Comparison of ENCODE assay signal across 8 cellular contexts in the genomic region with DNA sequence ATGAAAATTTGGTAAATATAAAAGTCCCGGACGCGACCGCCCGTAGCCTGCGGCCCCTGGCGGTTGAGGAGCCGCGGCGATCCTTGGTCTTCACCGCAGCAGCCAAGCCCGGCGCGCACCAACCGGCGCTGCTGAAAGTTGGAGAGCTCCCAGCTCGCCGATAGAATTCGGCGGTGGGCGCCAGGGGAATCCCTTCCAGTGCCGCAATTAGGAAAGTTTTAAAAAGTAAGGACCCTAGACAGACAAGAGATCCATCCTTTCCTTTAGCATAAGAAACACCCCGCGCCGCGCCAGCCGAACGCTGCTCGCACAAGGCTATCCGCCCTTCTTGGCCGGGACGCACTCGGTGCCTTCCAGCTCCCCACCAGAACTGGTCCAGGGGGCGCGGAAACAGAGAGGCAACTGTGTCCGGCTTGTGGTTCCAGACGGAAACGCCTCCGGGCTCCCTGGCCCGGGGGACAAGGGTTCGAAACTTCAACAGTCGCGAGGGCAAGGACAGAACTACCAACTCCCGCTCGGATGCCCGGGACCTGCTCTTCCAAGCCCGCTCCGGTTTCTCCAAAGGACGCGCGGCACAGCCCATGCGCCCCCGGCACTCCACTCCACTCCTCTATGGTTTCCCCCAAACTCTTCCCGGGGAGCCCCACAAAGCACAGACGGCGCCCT. TPM values are rescaled to one million over a fixed set of nuclear protein-coding genes. Genes with fewer than 3 reads are reported as not detected.
DNase-seq lines count a peak whose midpoint lies in the region; ATAC-seq and TF ChIP-seq lines count a peak whose summit lies in the region.

No MANE protein-coding gene starts in this region.

- no peaks in the 10 kb centered on the region for H3K36me3 ChIP-seq in CD8-positive, alpha-beta T cell (ENCODE audit: insufficient read depth, low read length)

- H3K27ac Mint-ChIP-seq in CD8-positive, alpha-beta T cell, result no peak overlapping the region

- H3K4me1 ChIP-seq in CD8-positive, alpha-beta T cell (ENCODE audit: insufficient read depth, low read length), result peaks cover 19% of the 10 kb centered on the region

- no peaks in the 10 kb centered on the region for H3K36me3 Mint-ChIP-seq in CD8-positive, alpha-beta T cell

- peak overlapping the region; percentile 45 for H3K4me3 ChIP-seq in CD8-positive, alpha-beta T cell (ENCODE audit: low read depth, low read length)

- intact Hi-C loops in CD8-positive, alpha-beta T cell (cut with DNase I, micrococcal nuclease), result no loop called here

- peaks cover 7% of the 10 kb centered on the region for H3K4me1 Mint-ChIP-seq in CD8-positive, alpha-beta T cell (ENCODE audit: low read depth)

- H3K27me3 ChIP-seq in CD8-positive, alpha-beta T cell (ENCODE audit: insufficient read depth, low read length), result peaks cover 8% of the 10 kb centered on the region

- ATAC-seq in CD8-positive, alpha-beta T cell, result no peak
- no peak for ATAC-seq in HG03095 (IDR thresholded peaks at IDR 0.05; ENCODE audit: unreplicated experiment)

- no peaks in the 10 kb centered on the region for H3K9me3 ChIP-seq in CD8-positive, alpha-beta T cell (ENCODE audit: low read length)

- TF ChIP-seq CTCF in CD8-positive, alpha-beta T cell (IDR thresholded peaks at IDR 0.05), result no peak

- H3K27ac ChIP-seq in CD8-positive, alpha-beta T cell (ENCODE audit: low read depth, low read length), result no peak overlapping the region
- H3K27ac ChIP-seq in caudate nucleus (ENCODE audit: low read depth, low read length), result no peak overlapping the region

- no peak for DNase-seq in CD8-positive, alpha-beta T cell
- DNase-seq in GM19238 (ENCODE audit: insufficient read length, low spot score) (peak; percentile 36), NCI-H526 (lab: John Stamatoyannopoulos, UW) (peak; percentile 89 to 98), caudate nucleus (lab: John Stamatoyannopoulos, UW) (peak in 34 of 61 donors; percentile 5 to 65 (median 34)), kidney glomerular epithelial cell (lab: John Stamatoyannopoulos, UW) (peak; percentile 28), NCI-H446 treated with DMSO at 0.1 percent for 48 hours (lab: John Stamatoyannopoulos, UW) (no peak)
- DNase-seq in stimulated activated CD8-positive, alpha-beta memory T cell treated with anti-CD3 and anti-CD28 coated beads, Interleukin-4, amount 100 ng/mL, for 48 hours, result peak; percentile 48

- POLR2A ChIA-PET in CD8-positive, alpha-beta T cell (lab: Charles Lee), result no interaction called here

- H3K27me3 Mint-ChIP-seq in CD8-positive, alpha-beta T cell (ENCODE audit: low read depth), result peaks cover 52% of the 10 kb centered on the region

- no peaks in the 10 kb centered on the region for H3K9me3 Mint-ChIP-seq in CD8-positive, alpha-beta T cell

- CTCF ChIA-PET in CD8-positive, alpha-beta T cell (lab: Charles Lee), result no interaction called here

- peak overlapping the region; percentile 59 for H3K4me3 Mint-ChIP-seq in CD8-positive, alpha-beta T cell

RNA-seq across cellular contexts. Expression of a gene that starts 1.7 kb away (rescaled TPM):
- total RNA-seq in CD8-positive, alpha-beta T cell, result not detected

Comparison
In these comparisons a context has a peak if more than half of its experiments do, and no peak if none do; other contexts are left out.
1. DNase-seq: peak in GM19238 (single experiment), NCI-H526 (2 of 2), caudate nucleus (34 of 61), kidney glomerular epithelial cell (single experiment) and stimulated activated CD8-positive, alpha-beta memory T cell treated with anti-CD3 and anti-CD28 coated beads, Interleukin-4, amount 100 ng/mL, for 48 hours (single experiment); none in CD8-positive, alpha-beta T cell (0 of 7) and NCI-H446 treated with DMSO at 0.1 percent for 48 hours (single experiment).